8 cellular contexts compared by ENCODE assay signal in the genomic region with DNA sequence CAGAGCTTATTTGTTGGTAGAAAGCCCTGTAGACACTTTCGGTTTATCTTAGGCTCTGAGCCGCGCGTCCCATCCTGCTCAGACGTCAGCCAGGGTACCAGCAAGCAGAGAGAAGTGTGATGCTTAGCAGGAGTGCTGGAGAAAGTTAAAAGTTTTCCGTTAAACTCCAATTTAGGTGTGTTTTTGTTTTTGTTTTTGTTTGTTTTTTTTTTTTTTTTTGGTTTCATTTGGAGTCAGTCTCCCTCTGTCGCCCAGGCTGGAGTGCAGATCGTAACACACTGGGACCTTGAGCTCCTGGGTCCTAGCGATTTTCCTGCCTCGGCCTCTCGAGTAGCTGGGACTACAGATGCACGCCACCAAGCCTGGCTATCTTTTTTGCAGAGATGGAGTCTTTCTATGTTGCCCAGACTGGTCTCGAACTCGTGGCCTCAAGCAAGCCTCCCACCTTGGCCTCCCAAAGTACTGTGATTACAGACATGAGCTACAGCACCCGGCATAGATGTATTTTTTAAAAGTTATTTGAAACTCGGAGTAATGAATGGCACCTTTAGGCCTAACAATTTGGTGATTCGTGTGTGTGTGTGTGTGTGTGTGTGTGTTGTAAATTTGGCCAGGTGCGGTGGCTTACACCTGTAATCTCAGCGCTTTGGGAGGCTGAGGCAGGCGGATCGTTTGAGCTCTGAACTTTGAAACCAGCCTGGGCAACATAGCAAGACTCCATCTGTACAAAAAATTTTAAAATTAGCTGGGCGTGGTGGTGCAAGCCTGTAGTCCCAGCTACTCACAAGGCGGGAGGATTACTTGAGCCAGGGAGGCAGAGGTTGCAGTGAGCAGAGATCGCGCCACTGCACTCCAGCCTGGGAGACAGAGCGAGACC. TPM values are rescaled to one million over a fixed set of nuclear protein-coding genes. Genes with fewer than 3 reads are reported as not detected.
A peak's percentile ranks its signal among the peaks of the same experiment; 100 is the strongest.
DNase-seq lines count a peak whose midpoint lies in the region; ATAC-seq and TF ChIP-seq lines count a peak whose summit lies in the region.

No MANE protein-coding gene starts in this region.

- peak overlapping the region; percentile 50 for H2AFZ ChIP-seq in OCI-LY3 (ENCODE audit: low read depth, low read length)

- WGBS in heart left ventricle, 4 donors, result 60 to 64% (median 61%) methylated on average over 26 of the region's 26 CpGs

- H3K36me3 Mint-ChIP-seq in neural crest cell (ENCODE audit: low read depth), result no peaks in the 10 kb centered on the region

- peak overlapping the region; percentile 77 for H3K4me2 ChIP-seq in OCI-LY3 (ENCODE audit: low read length)

- no peaks in the 10 kb centered on the region for H3K79me2 ChIP-seq in OCI-LY3 (ENCODE audit: low read length)

- no peaks in the 10 kb centered on the region for H3K27me3 ChIP-seq in heart left ventricle
- peaks cover 16% of the 10 kb centered on the region for H3K27me3 ChIP-seq in OCI-LY3 (ENCODE audit: low read depth, low read length)
- H3K27me3 ChIP-seq in dorsolateral prefrontal cortex, result no peaks in the 10 kb centered on the region

- H3K27ac Mint-ChIP-seq in neural crest cell (ENCODE audit: unreplicated experiment), result peak overlapping the region; percentile 81

- intact Hi-C loops in heart left ventricle (cut with DNase I) (loop anchor here in 8 of 10 donors (2.0 to 10.0 kb wide), 8 partner anchors 75 to 135 kb away; no protein-coding TSS in a partner anchor), cardiac septum (cut with DNase I) (loop anchor here (2.0 to 10.0 kb wide), 2 partner anchors 27 to 105 kb away; no protein-coding TSS in a partner anchor), dorsolateral prefrontal cortex (cut with DNase I) (loop anchor here (1.0 to 5.0 kb wide), 7 partner anchors 51 to 582 kb away; no protein-coding TSS in a partner anchor)

- H3K36me3 ChIP-seq in heart left ventricle (no peaks in the 10 kb centered on the region), OCI-LY3 (replicated peaks; ENCODE audit: low read depth, low read length) (no peaks in the 10 kb centered on the region)

- peak overlapping the region; percentile 71 to 95 (median 90) for H3K27ac ChIP-seq in heart left ventricle
- H3K27ac ChIP-seq in OCI-LY3 (ENCODE audit: low read length), result peak overlapping the region; percentile 50
- peak overlapping the region; percentile 42 to 94 (median 87) for H3K27ac ChIP-seq in dorsolateral prefrontal cortex

- DNase-seq in heart left ventricle, result no peak
- DNase-seq in cardiac septum (ENCODE audit: low spot score), result no peak
- DNase-seq in dorsolateral prefrontal cortex, result peak in 1 of 10 donors; percentile 35
- no peak for DNase-seq in neural crest cell (ENCODE audit: low read depth, low spot score)
- no peak for DNase-seq in 8988T
- DNase-seq in NCI-H187 treated with DMSO at 0.1 percent for 48 hours (lab: John Stamatoyannopoulos, UW), result no peak

- H3K9ac ChIP-seq in OCI-LY3 (ENCODE audit: low read length), result peak overlapping the region; percentile 68

- H3K9me3 Mint-ChIP-seq in neural crest cell, result no peaks in the 10 kb centered on the region

- no peaks in the 10 kb centered on the region for H4K20me1 ChIP-seq in OCI-LY3 (ENCODE audit: insufficient read depth, low read length)

- H3K9me3 ChIP-seq in heart left ventricle (no peaks in the 10 kb centered on the region), OCI-LY3 (ENCODE audit: insufficient read depth, low read length) (no peaks in the 10 kb centered on the region)

- H3K27me3 Mint-ChIP-seq in neural crest cell (ENCODE audit: low read depth), result peaks cover 26% of the 10 kb centered on the region

- peaks cover 31% of the 10 kb centered on the region for H3K4me1 Mint-ChIP-seq in neural crest cell

- H3K4me3 ChIP-seq in heart left ventricle (peak overlapping the region; percentile 62 to 100 (median 96)), OCI-LY3 (ENCODE audit: low read length) (peak overlapping the region; percentile 78), dorsolateral prefrontal cortex (peak overlapping the region; percentile 70 to 100 (median 97))

- no peak for TF ChIP-seq POLR2A in heart left ventricle (IDR thresholded peaks at IDR 0.05)

- peak overlapping the region; percentile 97 for H3K4me3 Mint-ChIP-seq in neural crest cell

- ATAC-seq in heart left ventricle (peak in 1 of 4 donors; percentile 23), HG02763 (IDR thresholded peaks at IDR 0.05; ENCODE audit: unreplicated experiment) (no peak)

- H3K4me1 ChIP-seq in heart left ventricle, result peaks cover 0 to 38% (median 12%) of the 10 kb centered on the region in 12 donors
- peaks cover 27% of the 10 kb centered on the region for H3K4me1 ChIP-seq in OCI-LY3 (ENCODE audit: low read length)

- TF ChIP-seq CTCF in heart left ventricle (IDR thresholded peaks at IDR 0.05) (no peak), OCI-LY3 (IDR thresholded peaks at IDR 0.05; ENCODE audit: low read depth, low read length) (no peak), dorsolateral prefrontal cortex (IDR thresholded peaks at IDR 0.05 in 54 of 56, conservative IDR thresholded peaks at IDR 0.05 in 2 of 56; ENCODE audit: low read depth in 1 of 56, partially characterized antibody in 56 of 56) (no peak), neural crest cell (conservative IDR thresholded peaks at IDR 0.05) (no peak)

RNA-seq across cellular contexts. Expression of a gene that starts 1.3 kb away (rescaled TPM):
- total RNA-seq in heart left ventricle (10 to 100 TPM; 13.4 to 36.4 (median 26.1) TPM), cardiac septum (24.7 TPM), dorsolateral prefrontal cortex (100 to 1,000 TPM in 1 of 120 experiments, 10 to 100 TPM in 119; 17.2 to 109 (median 43.6) TPM), neural crest cell (84.4 and 87.3 TPM in 2 replicates)
- 10 to 100 TPM in 1 of 2 donors, 1 to 10 TPM in 1; 5.9 to 10.2 TPM for polyA plus RNA-seq in heart left ventricle

RNA-seq across cellular contexts. Expression of a gene that starts 32.0 kb away (rescaled TPM):
- total RNA-seq in heart left ventricle (under 1 TPM in 2 of 9 donors, not detected in 7; 0.75 to 0.77 TPM), cardiac septum (0.83 TPM), dorsolateral prefrontal cortex (1 to 10 TPM in 3 of 120 experiments, not detected in 117; 1.9 to 2.6 (median 2.2) TPM), neural crest cell (not detected in 2 replicates)
- polyA plus RNA-seq in heart left ventricle, result under 1 TPM; 0.53 to 0.94 TPM
